ENCODE assay signal across 1 cellular context in the genomic region with DNA sequence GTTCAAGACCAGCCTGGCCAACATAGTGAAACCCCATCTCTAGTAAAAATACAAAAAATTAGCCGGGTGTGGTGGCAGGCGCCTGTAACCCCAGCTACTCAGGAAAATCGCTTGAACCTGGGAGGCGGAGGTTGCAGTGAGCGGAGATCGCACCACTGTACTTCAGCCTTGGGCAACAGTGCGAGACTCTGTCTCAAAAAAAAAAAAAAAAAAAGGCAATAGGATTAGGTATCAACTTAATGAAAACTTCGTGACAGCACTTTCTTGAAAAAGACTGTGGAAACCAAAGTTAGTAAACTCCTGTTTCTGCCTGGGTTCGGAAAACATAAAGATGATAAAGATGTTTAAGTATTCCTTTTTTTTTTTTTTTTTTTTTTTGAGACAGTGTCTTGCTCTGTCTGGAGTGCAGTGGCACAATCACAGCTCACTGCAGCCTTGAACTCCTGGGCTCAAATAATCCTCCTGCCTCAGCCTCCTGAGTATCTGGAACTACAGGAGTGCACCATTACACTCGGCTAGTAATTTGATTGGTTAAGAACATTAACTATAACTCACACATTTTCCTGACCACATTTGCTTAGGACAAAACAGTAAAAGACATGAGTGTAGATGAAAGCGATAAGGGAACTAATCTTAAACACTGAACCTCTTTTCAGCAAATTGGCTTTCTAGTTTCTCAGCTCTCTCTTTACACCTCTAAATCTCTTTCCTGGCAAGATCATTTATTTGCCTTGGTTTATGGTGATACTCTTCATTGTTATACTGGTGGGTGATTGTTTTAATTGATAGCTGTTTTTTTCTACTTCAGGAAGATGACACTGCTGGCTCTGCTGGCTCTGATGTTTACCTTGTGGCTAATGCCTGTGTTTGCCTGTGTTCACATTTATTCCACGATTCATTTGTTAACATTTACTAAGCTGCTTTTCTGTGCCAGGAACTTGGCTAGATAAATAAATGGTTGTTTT.
TF ChIP-seq lines count a peak whose summit lies in the region.

No MANE protein-coding gene starts in this region.

TF ChIP-seq in K562, 482 proteins besides CTCF, POLR2A, EP300 and RAD21:
- no peak for TF ChIP-seq NFATC3 (IDR thresholded peaks at IDR 0.05)
- TF ChIP-seq FOS (IDR thresholded peaks at IDR 0.05; ENCODE audit: extremely low read depth, insufficient read length): no peak
- TF ChIP-seq ARID3B (CRISPR knock-in tag; IDR thresholded peaks at IDR 0.05; ENCODE audit: borderline replicate concordance): no peak
- TF ChIP-seq U2AF1 (optimal IDR thresholded peaks at IDR 0.05; ENCODE audit: low read depth, low read length): no peak
- no peak for TF ChIP-seq ATF1 (CRISPR knock-in tag; IDR thresholded peaks at IDR 0.05)
- no peak for TF ChIP-seq ATF1 (tag; IDR thresholded peaks at IDR 0.05)
- TF ChIP-seq FOXA3 (CRISPR knock-in tag; conservative IDR thresholded peaks at IDR 0.05 in 1 of 2, IDR thresholded peaks at IDR 0.05 in 1 of 2): peak in 1 of 2 experiments; percentile 42; a peak in 2 of 4 replicates
- TF ChIP-seq, protein P1, sequence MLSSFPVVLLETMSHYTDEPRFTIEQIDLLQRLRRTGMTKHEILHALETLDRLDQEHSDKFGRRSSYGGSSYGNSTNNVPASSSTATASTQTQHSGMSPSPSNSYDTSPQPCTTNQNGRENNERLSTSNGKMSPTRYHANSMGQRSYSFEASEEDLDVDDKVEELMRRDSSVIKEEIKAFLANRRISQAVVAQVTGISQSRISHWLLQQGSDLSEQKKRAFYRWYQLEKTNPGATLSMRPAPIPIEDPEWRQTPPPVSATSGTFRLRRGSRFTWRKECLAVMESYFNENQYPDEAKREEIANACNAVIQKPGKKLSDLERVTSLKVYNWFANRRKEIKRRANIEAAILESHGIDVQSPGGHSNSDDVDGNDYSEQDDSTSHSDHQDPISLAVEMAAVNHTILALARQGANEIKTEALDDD (IDR thresholded peaks at IDR 0.05): peak; percentile 82
- TF ChIP-seq RB1 (IDR thresholded peaks at IDR 0.05; ENCODE audit: low read depth): no peak
- 0 out of 2 replicates have a peak, but pooled peaks have one; percentile 11 for TF ChIP-seq DPF2 (IDR thresholded peaks at IDR 0.05)
- TF ChIP-seq NELFE (IDR thresholded peaks at IDR 0.05; ENCODE audit: insufficient read depth, insufficient read length): no peak
- TF ChIP-seq ZNF507 (tag; conservative IDR thresholded peaks at IDR 0.05): peak; percentile 27; the same call in 1 of the 2 replicates
- no peak for TF ChIP-seq YBX1 (IDR thresholded peaks at IDR 0.05)
- no peak for TF ChIP-seq YY1 (IDR thresholded peaks at IDR 0.05; ENCODE audit: borderline replicate concordance in 1 of 3, control insufficient read depth in 1 of 3, extremely low read depth in 1 of 3, insufficient read depth in 3 of 3, insufficient read length in 1 of 3, insufficient replicate concordance in 2 of 3, low read depth in 1 of 3, low read length in 2 of 3)
- TF ChIP-seq ZNF263 (CRISPR knock-in tag; IDR thresholded peaks at IDR 0.05; ENCODE audit: borderline replicate concordance): no peak
- no peak for TF ChIP-seq HLTF (IDR thresholded peaks at IDR 0.05)
- TF ChIP-seq RBM25 (IDR thresholded peaks at IDR 0.05; ENCODE audit: low read depth, low read length, severe bottlenecking): no peak
- TF ChIP-seq MECOM (CRISPR knock-in tag; IDR thresholded peaks at IDR 0.05): no peak
- TF ChIP-seq JUNB (CRISPR knock-in tag; conservative IDR thresholded peaks at IDR 0.05): no peak
- no peak for TF ChIP-seq GABPA (tag; conservative IDR thresholded peaks at IDR 0.05; ENCODE audit: low read depth)
- 0 out of 2 replicates have a peak, but pooled peaks have one; percentile 41 for TF ChIP-seq CBFA2T3 (IDR thresholded peaks at IDR 0.05)
- no peak for TF ChIP-seq TOE1 (IDR thresholded peaks at IDR 0.05; ENCODE audit: borderline replicate concordance)
- TF ChIP-seq TOE1 (CRISPR knock-in tag; IDR thresholded peaks at IDR 0.05; ENCODE audit: borderline replicate concordance, low read depth): no peak
- TF ChIP-seq ZC3H11A (IDR thresholded peaks at IDR 0.05; ENCODE audit: low read depth, low read length): no peak
- no peak for TF ChIP-seq XRCC4 (IDR thresholded peaks at IDR 0.05; ENCODE audit: extremely low read depth, insufficient read depth, insufficient read length)
- TF ChIP-seq ETV6 (IDR thresholded peaks at IDR 0.05; ENCODE audit: borderline replicate concordance in 1 of 2, low read depth in 2 of 2, low read length in 1 of 2): no peak
- no peak for TF ChIP-seq ETV6 (CRISPR knock-in tag; IDR thresholded peaks at IDR 0.05; ENCODE audit: borderline replicate concordance)
- no peak for TF ChIP-seq GTF3C2 (IDR thresholded peaks at IDR 0.05; ENCODE audit: borderline replicate concordance, extremely low read depth, insufficient read length)
- peak; percentile 24; the same call in 1 of the 2 replicates for TF ChIP-seq GATA2 (CRISPR knock-in tag; IDR thresholded peaks at IDR 0.05)
- TF ChIP-seq DDX20 (tag; IDR thresholded peaks at IDR 0.05; ENCODE audit: low read depth): no peak
- TF ChIP-seq NCOA1 (IDR thresholded peaks at IDR 0.05; ENCODE audit: low read depth): no peak
- TF ChIP-seq HEY1 (CRISPR knock-in tag; IDR thresholded peaks at IDR 0.05; ENCODE audit: borderline replicate concordance): no peak
- TF ChIP-seq ZNF354B (CRISPR knock-in tag; IDR thresholded peaks at IDR 0.05): 0 out of 2 replicates have a peak, but pooled peaks have one; percentile 45
- TF ChIP-seq NCOA2 (IDR thresholded peaks at IDR 0.05; ENCODE audit: partially characterized antibody in 2 of 2): no peak
- no peak for TF ChIP-seq ZNF184 (CRISPR knock-in tag; IDR thresholded peaks at IDR 0.05)
